Comparison of ENCODE assay signal across 35 cellular contexts in genomic region chr2:142572749-142573148, GRCh38.
"Had no signal": no experiment of that assay in that cellular context is flagged by ENCODE, and none has a peak within 500 bp of the region (broad histone marks: within the 10 kb centered on the region; RNA-seq: fewer than 3 reads in every experiment).

No MANE protein-coding gene starts in this region.

- H3K9me3 ChIP-seq: MG63 had no signal

- DNase-seq: Karpas-422, Kasumi-1, MG63, MM.1S, MV-4-11, NCI-H1048, NCI-H1092, NCI-H1092 treated with DMSO at 0.1 percent for 48 hours, NCI-H1105, NCI-H1105 treated with DMSO at 0.1 percent for 48 hours, NCI-H1417, NCI-H1417 treated with DMSO at 0.1 percent for 48 hours, NCI-H1436, NCI-H1436 treated with DMSO at 0.1 percent for 48 hours, NCI-H146, NCI-H1694, NCI-H1694 treated with DMSO at 0.1 percent for 48 hours, NCI-H187, NCI-H187 treated with DMSO at 0.1 percent for 48 hours, NCI-H1930, NCI-H2029, NCI-H2029 treated with DMSO at 0.1 percent for 48 hours, NCI-H2081, NCI-H2081 treated with DMSO at 0.1 percent for 48 hours, NCI-H2107, NCI-H2171, NCI-H2171 treated with DMSO at 0.1 percent for 48 hours, NCI-H2227 treated with DMSO at 0.1 percent for 48 hours, NCI-H226, NCI-H345, NCI-H446, NCI-H446 treated with DMSO at 0.1 percent for 48 hours, NCI-H510A, NCI-H510A treated with DMSO at 0.1 percent for 48 hours, NCI-H524 had no signal

- H3K4me3 ChIP-seq: MG63 had no signal

- H3K27me3 ChIP-seq: MG63 had no signal

- H3K36me3 ChIP-seq: MG63 had no signal
